Comparison of ENCODE assay signal across 25 cellular contexts in the genomic region with DNA sequence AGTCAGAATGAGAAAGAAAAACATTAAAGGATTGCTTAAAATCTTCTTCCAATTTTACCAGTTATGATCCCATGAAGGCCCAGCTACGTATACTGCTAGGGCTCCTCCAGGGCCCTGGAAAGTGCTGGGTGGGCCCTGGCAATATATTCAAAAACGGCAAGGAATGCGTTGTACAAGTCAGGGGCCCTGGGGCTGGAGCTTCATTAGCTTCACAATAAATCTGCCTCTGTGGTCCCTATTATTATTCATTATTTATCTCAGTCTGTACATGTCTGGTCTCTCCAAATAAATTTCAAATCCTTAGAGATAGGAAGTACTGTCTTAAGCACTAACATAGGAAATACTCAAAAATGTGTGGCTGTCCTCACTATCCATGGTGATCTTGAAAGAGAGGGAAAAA.
"Had no signal": no experiment of that assay in that cellular context is flagged by ENCODE, and none has a peak within 500 bp of the region (broad histone marks: within the 10 kb centered on the region; RNA-seq: fewer than 3 reads in every experiment).

No MANE protein-coding gene starts in this region.

- H3K4me1 Mint-ChIP-seq: activated naive CD8-positive, alpha-beta T cell treated with anti-CD3 and anti-CD28 coated beads, Interleukin-2, amount 10 ng/mL, durations not matched to agents 7 days and 5 days had no signal

- H3K9me3 ChIP-seq: adrenal gland, MG63, SK-N-SH had no signal

- H3K4me3 ChIP-seq: adrenal gland, MG63 had no signal

- H3K9ac ChIP-seq: KMS-11, SK-N-SH had no signal

- H3K27ac Mint-ChIP-seq: activated CD8-positive, alpha-beta T cell treated with anti-CD3 and anti-CD28 coated beads, Interleukin-2, amount 10 ng/mL, durations not matched to agents 7 days and 5 days; activated naive CD8-positive, alpha-beta T cell treated with anti-CD3 and anti-CD28 coated beads, Interleukin-2, amount 10 ng/mL, durations not matched to agents 7 days and 5 days had no signal

- H3K27me3 Mint-ChIP-seq: activated naive CD8-positive, alpha-beta T cell treated with anti-CD3 and anti-CD28 coated beads, Interleukin-2, amount 10 ng/mL, durations not matched to agents 7 days and 5 days had no signal

- H3K9me2 ChIP-seq: SK-N-SH had no signal

- H3K4me2 ChIP-seq: KMS-11, SK-N-SH had no signal

- H3K36me3 ChIP-seq: adrenal gland, WERI-Rb-1 had no signal

- H3K4me3 Mint-ChIP-seq: activated CD8-positive, alpha-beta T cell treated with anti-CD3 and anti-CD28 coated beads, Interleukin-2, amount 10 ng/mL, durations not matched to agents 7 days and 5 days; activated naive CD8-positive, alpha-beta T cell treated with anti-CD3 and anti-CD28 coated beads, Interleukin-2, amount 10 ng/mL, durations not matched to agents 7 days and 5 days had no signal

- H3K36me3 Mint-ChIP-seq: activated naive CD8-positive, alpha-beta T cell treated with anti-CD3 and anti-CD28 coated beads, Interleukin-2, amount 10 ng/mL, durations not matched to agents 7 days and 5 days had no signal

- ATAC-seq: activated CD4-positive, CD25-positive, alpha-beta regulatory T cell treated with anti-CD3 and anti-CD28 coated beads, Interleukin-2, amount 50 U/mL, for 24 hours; activated CD8-positive, alpha-beta T cell treated with anti-CD3 and anti-CD28 coated beads, Interleukin-2, amount 10 ng/mL, durations not matched to agents 7 days and 5 days; Panc1 had no signal

- H3K27ac ChIP-seq: adrenal gland, KMS-11, WERI-Rb-1 had no signal

- H3K9me3 Mint-ChIP-seq: activated naive CD8-positive, alpha-beta T cell treated with anti-CD3 and anti-CD28 coated beads, Interleukin-2, amount 10 ng/mL, durations not matched to agents 7 days and 5 days had no signal

- H3K27me3 ChIP-seq: adrenal gland, MG63 had no signal

- DNase-seq: activated CD4-positive, alpha-beta T cell treated with anti-CD3 and anti-CD28 coated beads for 48 hours; activated CD4-positive, alpha-beta T cell treated with anti-CD3 and anti-CD28 coated beads, Interleukin-2, amount 50 U/mL, for 4 hours; activated CD8-positive, alpha-beta memory T cell treated with anti-CD3 and anti-CD28 coated beads, Interleukin-2, amount 50 U/mL, for 48 hours; activated CD8-positive, alpha-beta T cell treated with anti-CD3 and anti-CD28 coated beads, Interleukin-2, amount 10 ng/mL, durations not matched to agents 7 days and 5 days; activated naive CD4-positive, alpha-beta T cell treated with anti-CD3 and anti-CD28 coated beads, Interleukin-2, amount 50 U/mL, for 16 hours; activated naive CD8-positive, alpha-beta T cell treated with anti-CD3 and anti-CD28 coated beads, Interleukin-2, amount 10 ng/mL, durations not matched to agents 7 days and 5 days; activated T-cell treated with anti-CD3 and anti-CD28 coated beads, Interleukin-2, amount 50 U/mL, for 1 hour; adrenal gland; MG63; NCI-H1105; NCI-H1436; NCI-H1694 treated with DMSO at 0.1 percent for 48 hours; NCI-H2029 treated with DMSO at 0.1 percent for 48 hours; NCI-H345; NCI-H510A; NCI-H526 treated with DMSO at 0.1 percent for 48 hours; NCI-H82; OCI-M1; RPMI8226; SK-N-SH; T-helper 1 cell; WERI-Rb-1 had no signal
